ENCODE assay signal across 1 cellular context in genomic region chr2:27322766-27323591, GRCh38.
TF ChIP-seq lines count a peak whose summit lies in the region.

MPV17 (minus strand) TSS chr2:27323097; CDS start chr2:27322517, 580 bp downstream.

TF ChIP-seq in HepG2, 621 proteins besides CTCF, POLR2A, EP300 and RAD21 (continued from another document and continues in another):
- TF ChIP-seq PRDM15 (CRISPR knock-in tag; IDR thresholded peaks at IDR 0.05) (0 out of 2 replicates have a peak, but pooled peaks have one; percentile 47), MIER2 (CRISPR knock-in tag; IDR thresholded peaks at IDR 0.05) (peak; percentile 65; the same call in 1 of the 2 replicates), FOXP4 (CRISPR knock-in tag; IDR thresholded peaks at IDR 0.05) (peak; percentile 63; the same call in 1 of the 2 replicates), ARID2 (CRISPR knock-in tag; IDR thresholded peaks at IDR 0.05; ENCODE audit: borderline replicate concordance) (peak; percentile 99), ZNF558 (CRISPR knock-in tag; IDR thresholded peaks at IDR 0.05; ENCODE audit: borderline replicate concordance) (no peak; the same call in 1 of the 2 replicates), MBD4 (IDR thresholded peaks at IDR 0.05; ENCODE audit: borderline replicate concordance, low read length) (peak; percentile 43; the same call in 1 of the 2 replicates), ZNF569 (CRISPR knock-in tag; IDR thresholded peaks at IDR 0.05; ENCODE audit: borderline replicate concordance) (peak; percentile 46; the same call in 1 of the 2 replicates), ZC3H13 (CRISPR knock-in tag; IDR thresholded peaks at IDR 0.05) (peak; percentile 94), CREBL2 (CRISPR knock-in tag; IDR thresholded peaks at IDR 0.05; ENCODE audit: borderline replicate concordance) (no peak), PHF20 (CRISPR knock-in tag; IDR thresholded peaks at IDR 0.05) (peak; percentile 91), BCL3 (CRISPR knock-in tag; IDR thresholded peaks at IDR 0.05) (no peak), ZNF3 (CRISPR knock-in tag; IDR thresholded peaks at IDR 0.05) (no peak), HNRNPK (IDR thresholded peaks at IDR 0.05; ENCODE audit: low read depth, low read length, poor library complexity, severe bottlenecking) (no peak), FOXK2 (IDR thresholded peaks at IDR 0.05) (0 out of 2 replicates have a peak, but pooled peaks have one; percentile 37), ZBTB44 (CRISPR knock-in tag; IDR thresholded peaks at IDR 0.05) (no peak; the same call in 1 of the 2 replicates), TFDP2 (CRISPR knock-in tag; IDR thresholded peaks at IDR 0.05) (peak; percentile 76), ZNF768 (CRISPR knock-in tag; IDR thresholded peaks at IDR 0.05) (peak; percentile 67; the same call in 1 of the 2 replicates), JUN (CRISPR knock-in tag; IDR thresholded peaks at IDR 0.05) (no peak), CHD4 (IDR thresholded peaks at IDR 0.05; ENCODE audit: borderline replicate concordance, low read length) (0 out of 2 replicates have a peak, but pooled peaks have one; percentile 55), MTA3 (CRISPR knock-in tag; IDR thresholded peaks at IDR 0.05) (no peak)
- TF ChIP-seq, protein P1, sequence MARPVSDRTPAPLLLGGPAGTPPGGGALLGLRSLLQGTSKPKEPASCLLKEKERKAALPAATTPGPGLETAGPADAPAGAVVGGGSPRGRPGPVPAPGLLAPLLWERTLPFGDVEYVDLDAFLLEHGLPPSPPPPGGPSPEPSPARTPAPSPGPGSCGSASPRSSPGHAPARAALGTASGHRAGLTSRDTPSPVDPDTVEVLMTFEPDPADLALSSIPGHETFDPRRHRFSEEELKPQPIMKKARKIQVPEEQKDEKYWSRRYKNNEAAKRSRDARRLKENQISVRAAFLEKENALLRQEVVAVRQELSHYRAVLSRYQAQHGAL (CRISPR knock-in tag; IDR thresholded peaks at IDR 0.05; ENCODE audit: not compliant biosample characterization): peak; percentile 76
- TF ChIP-seq, protein P2, sequence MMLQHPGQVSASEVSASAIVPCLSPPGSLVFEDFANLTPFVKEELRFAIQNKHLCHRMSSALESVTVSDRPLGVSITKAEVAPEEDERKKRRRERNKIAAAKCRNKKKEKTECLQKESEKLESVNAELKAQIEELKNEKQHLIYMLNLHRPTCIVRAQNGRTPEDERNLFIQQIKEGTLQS (CRISPR knock-in tag; IDR thresholded peaks at IDR 0.05): peak; percentile 49
- TF ChIP-seq, protein P3, sequence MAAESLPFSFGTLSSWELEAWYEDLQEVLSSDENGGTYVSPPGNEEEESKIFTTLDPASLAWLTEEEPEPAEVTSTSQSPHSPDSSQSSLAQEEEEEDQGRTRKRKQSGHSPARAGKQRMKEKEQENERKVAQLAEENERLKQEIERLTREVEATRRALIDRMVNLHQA (CRISPR knock-in tag; IDR thresholded peaks at IDR 0.05): 0 out of 2 replicates have a peak, but pooled peaks have one; percentile 43
- TF ChIP-seq, protein P4, sequence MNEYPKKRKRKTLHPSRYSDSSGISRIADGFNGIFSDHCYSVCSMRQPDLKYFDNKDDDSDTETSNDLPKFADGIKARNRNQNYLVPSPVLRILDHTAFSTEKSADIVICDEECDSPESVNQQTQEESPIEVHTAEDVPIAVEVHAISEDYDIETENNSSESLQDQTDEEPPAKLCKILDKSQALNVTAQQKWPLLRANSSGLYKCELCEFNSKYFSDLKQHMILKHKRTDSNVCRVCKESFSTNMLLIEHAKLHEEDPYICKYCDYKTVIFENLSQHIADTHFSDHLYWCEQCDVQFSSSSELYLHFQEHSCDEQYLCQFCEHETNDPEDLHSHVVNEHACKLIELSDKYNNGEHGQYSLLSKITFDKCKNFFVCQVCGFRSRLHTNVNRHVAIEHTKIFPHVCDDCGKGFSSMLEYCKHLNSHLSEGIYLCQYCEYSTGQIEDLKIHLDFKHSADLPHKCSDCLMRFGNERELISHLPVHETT (CRISPR knock-in tag; conservative IDR thresholded peaks at IDR 0.05): no peak
- TF ChIP-seq, protein P5, sequence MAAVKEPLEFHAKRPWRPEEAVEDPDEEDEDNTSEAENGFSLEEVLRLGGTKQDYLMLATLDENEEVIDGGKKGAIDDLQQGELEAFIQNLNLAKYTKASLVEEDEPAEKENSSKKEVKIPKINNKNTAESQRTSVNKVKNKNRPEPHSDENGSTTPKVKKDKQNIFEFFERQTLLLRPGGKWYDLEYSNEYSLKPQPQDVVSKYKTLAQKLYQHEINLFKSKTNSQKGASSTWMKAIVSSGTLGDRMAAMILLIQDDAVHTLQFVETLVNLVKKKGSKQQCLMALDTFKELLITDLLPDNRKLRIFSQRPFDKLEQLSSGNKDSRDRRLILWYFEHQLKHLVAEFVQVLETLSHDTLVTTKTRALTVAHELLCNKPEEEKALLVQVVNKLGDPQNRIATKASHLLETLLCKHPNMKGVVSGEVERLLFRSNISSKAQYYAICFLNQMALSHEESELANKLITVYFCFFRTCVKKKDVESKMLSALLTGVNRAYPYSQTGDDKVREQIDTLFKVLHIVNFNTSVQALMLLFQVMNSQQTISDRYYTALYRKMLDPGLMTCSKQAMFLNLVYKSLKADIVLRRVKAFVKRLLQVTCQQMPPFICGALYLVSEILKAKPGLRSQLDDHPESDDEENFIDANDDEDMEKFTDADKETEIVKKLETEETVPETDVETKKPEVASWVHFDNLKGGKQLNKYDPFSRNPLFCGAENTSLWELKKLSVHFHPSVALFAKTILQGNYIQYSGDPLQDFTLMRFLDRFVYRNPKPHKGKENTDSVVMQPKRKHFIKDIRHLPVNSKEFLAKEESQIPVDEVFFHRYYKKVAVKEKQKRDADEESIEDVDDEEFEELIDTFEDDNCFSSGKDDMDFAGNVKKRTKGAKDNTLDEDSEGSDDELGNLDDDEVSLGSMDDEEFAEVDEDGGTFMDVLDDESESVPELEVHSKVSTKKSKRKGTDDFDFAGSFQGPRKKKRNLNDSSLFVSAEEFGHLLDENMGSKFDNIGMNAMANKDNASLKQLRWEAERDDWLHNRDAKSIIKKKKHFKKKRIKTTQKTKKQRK (IDR thresholded peaks at IDR 0.05; ENCODE audit: low read length): no peak
- TF ChIP-seq, protein P6, sequence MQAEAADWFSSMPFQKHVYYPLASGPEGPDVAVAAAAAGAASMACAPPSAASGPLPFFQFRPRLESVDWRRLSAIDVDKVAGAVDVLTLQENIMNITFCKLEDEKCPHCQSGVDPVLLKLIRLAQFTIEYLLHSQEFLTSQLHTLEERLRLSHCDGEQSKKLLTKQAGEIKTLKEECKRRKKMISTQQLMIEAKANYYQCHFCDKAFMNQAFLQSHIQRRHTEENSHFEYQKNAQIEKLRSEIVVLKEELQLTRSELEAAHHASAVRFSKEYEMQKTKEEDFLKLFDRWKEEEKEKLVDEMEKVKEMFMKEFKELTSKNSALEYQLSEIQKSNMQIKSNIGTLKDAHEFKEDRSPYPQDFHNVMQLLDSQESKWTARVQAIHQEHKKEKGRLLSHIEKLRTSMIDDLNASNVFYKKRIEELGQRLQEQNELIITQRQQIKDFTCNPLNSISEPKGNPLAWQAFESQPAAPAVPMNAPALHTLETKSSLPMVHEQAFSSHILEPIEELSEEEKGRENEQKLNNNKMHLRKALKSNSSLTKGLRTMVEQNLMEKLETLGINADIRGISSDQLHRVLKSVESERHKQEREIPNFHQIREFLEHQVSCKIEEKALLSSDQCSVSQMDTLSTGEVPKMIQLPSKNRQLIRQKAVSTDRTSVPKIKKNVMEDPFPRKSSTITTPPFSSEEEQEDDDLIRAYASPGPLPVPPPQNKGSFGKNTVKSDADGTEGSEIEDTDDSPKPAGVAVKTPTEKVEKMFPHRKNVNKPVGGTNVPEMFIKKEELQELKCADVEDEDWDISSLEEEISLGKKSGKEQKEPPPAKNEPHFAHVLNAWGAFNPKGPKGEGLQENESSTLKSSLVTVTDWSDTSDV (CRISPR knock-in tag; IDR thresholded peaks at IDR 0.05): peak; percentile 63; the same call in 1 of the 2 replicates
- TF ChIP-seq, protein P7, sequence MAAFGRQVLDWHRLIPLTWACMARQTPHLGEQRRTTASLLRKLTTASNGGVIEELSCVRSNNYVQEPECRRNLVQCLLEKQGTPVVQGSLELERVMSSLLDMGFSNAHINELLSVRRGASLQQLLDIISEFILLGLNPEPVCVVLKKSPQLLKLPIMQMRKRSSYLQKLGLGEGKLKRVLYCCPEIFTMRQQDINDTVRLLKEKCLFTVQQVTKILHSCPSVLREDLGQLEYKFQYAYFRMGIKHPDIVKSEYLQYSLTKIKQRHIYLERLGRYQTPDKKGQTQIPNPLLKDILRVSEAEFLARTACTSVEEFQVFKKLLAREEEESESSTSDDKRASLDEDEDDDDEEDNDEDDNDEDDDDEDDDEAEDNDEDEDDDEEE (CRISPR knock-in tag; IDR thresholded peaks at IDR 0.05): peak; percentile 69; the same call in 1 of the 2 replicates
- TF ChIP-seq, protein P8, sequence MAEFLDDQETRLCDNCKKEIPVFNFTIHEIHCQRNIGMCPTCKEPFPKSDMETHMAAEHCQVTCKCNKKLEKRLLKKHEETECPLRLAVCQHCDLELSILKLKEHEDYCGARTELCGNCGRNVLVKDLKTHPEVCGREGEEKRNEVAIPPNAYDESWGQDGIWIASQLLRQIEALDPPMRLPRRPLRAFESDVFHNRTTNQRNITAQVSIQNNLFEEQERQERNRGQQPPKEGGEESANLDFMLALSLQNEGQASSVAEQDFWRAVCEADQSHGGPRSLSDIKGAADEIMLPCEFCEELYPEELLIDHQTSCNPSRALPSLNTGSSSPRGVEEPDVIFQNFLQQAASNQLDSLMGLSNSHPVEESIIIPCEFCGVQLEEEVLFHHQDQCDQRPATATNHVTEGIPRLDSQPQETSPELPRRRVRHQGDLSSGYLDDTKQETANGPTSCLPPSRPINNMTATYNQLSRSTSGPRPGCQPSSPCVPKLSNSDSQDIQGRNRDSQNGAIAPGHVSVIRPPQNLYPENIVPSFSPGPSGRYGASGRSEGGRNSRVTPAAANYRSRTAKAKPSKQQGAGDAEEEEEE (CRISPR knock-in tag; IDR thresholded peaks at IDR 0.05; ENCODE audit: borderline replicate concordance): 0 out of 2 replicates have a peak, but pooled peaks have one; percentile 26
